Comparison of ENCODE assay signal across 9 cellular contexts in the genomic region with DNA sequence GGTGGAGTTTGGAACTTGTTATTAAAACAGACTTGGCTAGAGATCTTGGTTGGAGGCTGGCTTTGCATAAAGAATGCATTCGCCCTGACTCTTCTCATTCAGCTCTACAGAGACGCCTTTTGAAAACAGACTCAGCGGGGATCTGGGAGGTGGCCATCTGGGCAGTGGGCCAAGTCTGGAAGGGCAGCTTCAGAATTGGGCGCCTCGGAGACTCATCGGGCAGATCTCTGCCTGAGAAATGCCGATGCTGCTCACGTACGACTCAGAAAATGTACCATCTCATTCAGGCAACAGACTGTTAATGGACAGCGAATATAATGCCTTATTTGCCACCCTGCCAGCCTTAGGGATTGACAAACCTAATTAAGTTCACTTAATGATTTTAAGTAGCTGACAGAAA.
DNase-seq lines count a peak whose midpoint lies in the region; ATAC-seq and TF ChIP-seq lines count a peak whose summit lies in the region.
"Had no signal": no experiment of that assay in that cellular context is flagged by ENCODE, and none has a peak within 500 bp of the region (broad histone marks: within the 10 kb centered on the region; RNA-seq: fewer than 3 reads in every experiment).

No MANE protein-coding gene starts in this region.

- H3K9me3 ChIP-seq in PC-9 (ENCODE audit: insufficient read depth, low read depth) (no peaks in the 10 kb centered on the region), esophagus muscularis mucosa (no peaks in the 10 kb centered on the region)

- H2AFZ ChIP-seq in PC-9: no peak overlapping the region

- CTCF ChIA-PET in PC-9 (lab: Charles Lee): no interaction called here

- ATAC-seq in GM19397 (IDR thresholded peaks at IDR 0.05; ENCODE audit: unreplicated experiment): no peak
- ATAC-seq in HG02973 (IDR thresholded peaks at IDR 0.05; ENCODE audit: unreplicated experiment): no peak

- no peak overlapping the region for H3K27ac ChIP-seq in PC-9
- no peak overlapping the region for H3K27ac ChIP-seq in substantia nigra (ENCODE audit: low read depth, low read length, poor library complexity, severe bottlenecking)
- no peak overlapping the region for H3K27ac ChIP-seq in esophagus muscularis mucosa (replicated peaks in 1 of 4)

- no TSS peak for BruUV-seq in PC-9 (replicated peaks; lab: Mats Ljungman, UMichigan)

- 48% methylated on average over 10 of the region's 10 CpGs for WGBS in esophagus muscularis mucosa

- DNase-seq in activated CD8-positive, alpha-beta memory T cell treated with anti-CD3 and anti-CD28 coated beads, Interleukin-2, amount 50 U/mL, for 48 hours: peak; percentile 30
- no peak for DNase-seq in activated CD8-positive, alpha-beta memory T cell treated with anti-CD3 and anti-CD28 coated beads for 24 hours
- peak; percentile 65 to 79 for DNase-seq in PC-9
- DNase-seq in foreskin fibroblast: peak; percentile 23 to 31
- peak in 47 of 49 donors; percentile 14 to 89 (median 74) for DNase-seq in substantia nigra (lab: John Stamatoyannopoulos, UW)
- DNase-seq in esophagus muscularis mucosa (ENCODE audit: extremely low spot score): no peak
- DNase-seq: NCI-H1694 had no signal

- no peaks in the 10 kb centered on the region for H3K79me2 ChIP-seq in PC-9 (ENCODE audit: low read depth)

- H3K27me3 ChIP-seq in PC-9 (ENCODE audit: insufficient read depth, low read depth) (peaks cover 96% of the 10 kb centered on the region), esophagus muscularis mucosa (peaks cover 0 to 6% (median 0%) of the 10 kb centered on the region in 4 donors)

- no peak for TF ChIP-seq EP300 in esophagus muscularis mucosa (IDR thresholded peaks at IDR 0.05)

- H3K4me1 ChIP-seq in PC-9 (replicated peaks; ENCODE audit: insufficient read depth) (no peaks in the 10 kb centered on the region), esophagus muscularis mucosa (peaks cover 0 to 17% (median 13%) of the 10 kb centered on the region in 4 donors)

- H3K4me3 ChIP-seq in PC-9 (no peak overlapping the region), foreskin fibroblast (ENCODE audit: low read depth in 1 of 2, low read length in 2 of 2) (no peak overlapping the region), esophagus muscularis mucosa (peak overlapping the region in 2 of 4 donors; percentile 6 to 28)

- intact Hi-C loops in PC-9 (cut with micrococcal nuclease; ENCODE audit: unreplicated experiment) (loop anchor here (1.0 kb wide), 1 partner anchor 48 kb away; no protein-coding TSS in a partner anchor), esophagus muscularis mucosa (cut with DNase I) (no loop called here)

- POLR2A ChIA-PET in PC-9 (lab: Charles Lee; ENCODE audit: unreplicated experiment): no interaction called here

- no peak for TF ChIP-seq CTCF in PC-9 (conservative IDR thresholded peaks at IDR 0.05)
- TF ChIP-seq CTCF in foreskin fibroblast (IDR thresholded peaks at IDR 0.05; ENCODE audit: low read depth, low read length): no peak
- no peak for TF ChIP-seq CTCF in esophagus muscularis mucosa (IDR thresholded peaks at IDR 0.05)

- no peaks in the 10 kb centered on the region for H4K20me1 ChIP-seq in PC-9 (ENCODE audit: insufficient read depth)

- no peaks in the 10 kb centered on the region for H3K36me3 ChIP-seq in PC-9 (ENCODE audit: low read depth)
- no peaks in the 10 kb centered on the region for H3K36me3 ChIP-seq in esophagus muscularis mucosa

- TF ChIP-seq POLR2A in esophagus muscularis mucosa (IDR thresholded peaks at IDR 0.05; ENCODE audit: low read depth): no peak

- H3K4me2 ChIP-seq in PC-9: peak overlapping the region; percentile 13; the same call in 1 of the 2 replicates

- H3F3A ChIP-seq in PC-9 (ENCODE audit: insufficient read depth, low read depth): no peaks in the 10 kb centered on the region

- no peaks in the 10 kb centered on the region for H3K9me2 ChIP-seq in PC-9 (ENCODE audit: insufficient read depth)

Comparison
In these comparisons a context has a peak if more than half of its experiments do, and no peak if none do; other contexts are left out.
1. DNase-seq: peak in activated CD8-positive, alpha-beta memory T cell treated with anti-CD3 and anti-CD28 coated beads, Interleukin-2, amount 50 U/mL, for 48 hours (single experiment), PC-9 (2 of 2), foreskin fibroblast (2 of 2) and substantia nigra (47 of 49); none in activated CD8-positive, alpha-beta memory T cell treated with anti-CD3 and anti-CD28 coated beads for 24 hours (single experiment) and esophagus muscularis mucosa (single experiment).